Comparison of ENCODE assay signal across 8 cellular contexts in genomic region chr14:54329082-54329695, GRCh38.
A peak's percentile ranks its signal among the peaks of the same experiment; 100 is the strongest.
DNase-seq lines count a peak whose midpoint lies in the region; ATAC-seq, FAIRE-seq and TF ChIP-seq lines count a peak whose summit lies in the region.

No MANE protein-coding gene starts in this region.

- H3K4me3 ChIP-seq in NB4 (ENCODE audit: low read depth, low read length), result no peak overlapping the region

- no peaks in the 10 kb centered on the region for H3K27me3 ChIP-seq in foreskin keratinocyte

- ATAC-seq in foreskin keratinocyte (peak; percentile 80), HG03039 (IDR thresholded peaks at IDR 0.05; ENCODE audit: unreplicated experiment) (no peak), GM18870 (IDR thresholded peaks at IDR 0.05; ENCODE audit: unreplicated experiment) (no peak)

- no peaks in the 10 kb centered on the region for H3K4me1 ChIP-seq in foreskin keratinocyte

- peak; percentile 50 for FAIRE-seq in GM18507 (lab: Jason Lieb, UNC)

- DNase-seq in Ammon's horn (ENCODE audit: low spot score) (peak; percentile 69), GM18507 (ENCODE audit: extremely low spot score, insufficient read length, low read depth) (no peak), NB4 (ENCODE audit: low read depth) (peak; percentile 48), SW480 (ENCODE audit: low spot score) (peak; percentile 78), foreskin keratinocyte (peak in 1 of 2 donors; percentile 50), pons (ENCODE audit: low spot score) (peak; percentile 54)

- peak; percentile 66 for TF ChIP-seq CTCF in NB4 (IDR thresholded peaks at IDR 0.05; ENCODE audit: low read depth, low read length)
- peak; percentile 85 for TF ChIP-seq CTCF in foreskin keratinocyte (conservative IDR thresholded peaks at IDR 0.05)

- no peak for TF ChIP-seq POLR2A in NB4 (IDR thresholded peaks at IDR 0.05; ENCODE audit: extremely low read depth, insufficient read length)

- H3K27ac ChIP-seq in foreskin keratinocyte, result no peak overlapping the region
